18 cellular contexts compared by ENCODE assay signal in the genomic region with DNA sequence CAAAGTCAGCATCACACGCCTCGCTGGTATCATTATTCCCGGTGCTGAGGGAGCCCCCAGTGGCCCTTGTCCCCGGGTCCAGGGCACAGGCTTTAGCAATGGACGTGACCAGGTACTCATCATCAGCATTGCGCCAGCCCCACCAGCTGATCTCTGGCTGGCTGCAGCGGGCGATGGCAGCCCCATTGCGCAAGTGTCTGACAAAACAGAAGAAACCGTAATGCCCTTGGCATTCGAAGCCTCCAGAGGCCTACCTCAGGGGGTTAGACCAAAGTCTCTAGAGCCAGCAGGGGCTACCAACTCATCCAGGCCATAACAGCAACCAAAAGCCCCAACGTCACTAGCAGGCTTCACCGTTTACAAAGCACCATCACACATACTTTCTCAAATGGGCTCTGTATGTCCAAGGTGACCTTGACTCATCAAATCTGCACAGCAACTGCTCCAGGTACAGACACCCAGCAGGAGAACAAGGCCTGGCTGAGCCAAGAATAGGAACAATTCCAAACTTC. TPM values are rescaled to one million over a fixed set of nuclear protein-coding genes. Genes with fewer than 3 reads are reported as not detected.
A peak's percentile ranks its signal among the peaks of the same experiment; 100 is the strongest.
DNase-seq lines count a peak whose midpoint lies in the region; ATAC-seq and TF ChIP-seq lines count a peak whose summit lies in the region.
"Had no signal": no experiment of that assay in that cellular context is flagged by ENCODE, and none has a peak within 500 bp of the region (broad histone marks: within the 10 kb centered on the region; RNA-seq: fewer than 3 reads in every experiment).

No MANE protein-coding gene starts in this region.

- H3K9me3 Mint-ChIP-seq in stimulated activated naive CD8-positive, alpha-beta T cell treated with anti-CD3 and anti-CD28 coated beads, Interleukin-15, amount 100 ng/mL, for 72 hours: no peaks in the 10 kb centered on the region
- H3K9me3 Mint-ChIP-seq: activated naive CD8-positive, alpha-beta T cell treated with anti-CD3 and anti-CD28 coated beads, Interleukin-2, amount 50 U/mL, for 24 hours; activated T-cell treated with anti-CD3 and anti-CD28 coated beads, Interleukin-2, amount 50 U/mL, for 4 hours had no signal

- TF ChIP-seq CTCF in GM13976 (IDR thresholded peaks at IDR 0.05; ENCODE audit: borderline replicate concordance, control extremely low read depth, extremely low read depth, insufficient read depth, missing control alignments): no peak

- in situ Hi-C loops in GM13976 (cut with MboI; ENCODE audit: low sequenced_read_pairs, unreplicated experiment): no loop called here

- DNase-seq in Right ventricle myocardium superior: peak; percentile 48
- DNase-seq in Right ventricle myocardium inferior (ENCODE audit: missing footprints): no peak
- DNase-seq in amniotic epithelial cell (ENCODE audit: low read depth): peak; percentile 87
- DNase-seq in iris pigment epithelial cell (ENCODE audit: low read depth): peak; percentile 55
- DNase-seq in stimulated activated naive CD8-positive, alpha-beta T cell treated with anti-CD3 and anti-CD28 coated beads, Interleukin-15, amount 100 ng/mL, for 72 hours: no peak
- no peak for DNase-seq in HuH-7 (ENCODE audit: low spot score)
- no peak for DNase-seq in GM13976 (ENCODE audit: low spot score)
- DNase-seq in activated effector memory CD4-positive, alpha-beta T cell treated with Interleukin-2 at 50 U/mL for 16 hours: no peak
- DNase-seq: activated naive CD8-positive, alpha-beta T cell treated with anti-CD3 and anti-CD28 coated beads, Interleukin-2, amount 50 U/mL, for 24 hours; activated T-cell treated with anti-CD3 and anti-CD28 coated beads, Interleukin-2, amount 50 U/mL, for 4 hours; H7; NCI-H1105 treated with DMSO at 0.1 percent for 48 hours; NK-92 treated with Interleukin-12 subunit alpha and Interleukin-12 subunit beta, amount 100 ng/mL, for 24 hours; stimulated activated CD4-positive, alpha-beta T cell treated with anti-CD3 and anti-CD28 coated beads, Interleukin-4, amount 100 ng/mL, for 4 hours; transverse colon had no signal

- intact Hi-C loops in Right ventricle myocardium superior (cut with DNase I) (no loop called here), Right ventricle myocardium inferior (cut with DNase I) (no loop called here)

- no peaks in the 10 kb centered on the region for H3K27me3 Mint-ChIP-seq in stimulated activated naive CD8-positive, alpha-beta T cell treated with anti-CD3 and anti-CD28 coated beads, Interleukin-15, amount 100 ng/mL, for 72 hours
- H3K27me3 Mint-ChIP-seq: activated naive CD8-positive, alpha-beta T cell treated with anti-CD3 and anti-CD28 coated beads, Interleukin-2, amount 50 U/mL, for 24 hours had no signal

- H3K4me3 Mint-ChIP-seq in stimulated activated naive CD8-positive, alpha-beta T cell treated with anti-CD3 and anti-CD28 coated beads, Interleukin-15, amount 100 ng/mL, for 72 hours: no peak overlapping the region
- H3K4me3 Mint-ChIP-seq: activated naive CD8-positive, alpha-beta T cell treated with anti-CD3 and anti-CD28 coated beads, Interleukin-2, amount 50 U/mL, for 24 hours; activated T-cell treated with anti-CD3 and anti-CD28 coated beads, Interleukin-2, amount 50 U/mL, for 4 hours had no signal

- peak; percentile 46 for ATAC-seq in Right ventricle myocardium superior (ENCODE audit: poor library complexity)
- no peak for ATAC-seq in Right ventricle myocardium inferior
- ATAC-seq in stimulated activated naive CD8-positive, alpha-beta T cell treated with anti-CD3 and anti-CD28 coated beads, Interleukin-15, amount 100 ng/mL, for 72 hours: no peak
- ATAC-seq: activated naive CD8-positive, alpha-beta T cell treated with anti-CD3 and anti-CD28 coated beads, Interleukin-2, amount 50 U/mL, for 24 hours; activated T-cell treated with anti-CD3 and anti-CD28 coated beads, Interleukin-2, amount 50 U/mL, for 4 hours; GM12878 had no signal

- H3K4me1 Mint-ChIP-seq in stimulated activated naive CD8-positive, alpha-beta T cell treated with anti-CD3 and anti-CD28 coated beads, Interleukin-15, amount 100 ng/mL, for 72 hours: peaks cover 38% of the 10 kb centered on the region

- peak overlapping the region in 1 of 2 donors; percentile 79 for H3K27ac Mint-ChIP-seq in stimulated activated naive CD8-positive, alpha-beta T cell treated with anti-CD3 and anti-CD28 coated beads, Interleukin-15, amount 100 ng/mL, for 72 hours

RNA-seq across cellular contexts. Expression of gene MTMR4, which starts 7.3 kb away (rescaled TPM):
- total RNA-seq in Right ventricle myocardium superior (11.3 TPM), Right ventricle myocardium inferior (14.3 TPM)

RNA-seq across cellular contexts. Expression of gene HSF5, which starts 19.0 kb away (rescaled TPM):
- total RNA-seq in Right ventricle myocardium superior (not detected), Right ventricle myocardium inferior (not detected)
- total RNA-seq: glomerular endothelial cell, H7, SK-MEL-5 had no signal

Comparison
In these comparisons a context has a peak if more than half of its experiments do, and no peak if none do; other contexts are left out.
1. DNase-seq: peak in Right ventricle myocardium superior (single experiment), amniotic epithelial cell (single experiment) and iris pigment epithelial cell (single experiment); none in Right ventricle myocardium inferior (single experiment), stimulated activated naive CD8-positive, alpha-beta T cell treated with anti-CD3 and anti-CD28 coated beads, Interleukin-15, amount 100 ng/mL, for 72 hours (0 of 2), HuH-7 (single experiment), GM13976 (single experiment) and activated effector memory CD4-positive, alpha-beta T cell treated with Interleukin-2 at 50 U/mL for 16 hours (single experiment).